ENCODE assay signal across 1 cellular context in the genomic region with DNA sequence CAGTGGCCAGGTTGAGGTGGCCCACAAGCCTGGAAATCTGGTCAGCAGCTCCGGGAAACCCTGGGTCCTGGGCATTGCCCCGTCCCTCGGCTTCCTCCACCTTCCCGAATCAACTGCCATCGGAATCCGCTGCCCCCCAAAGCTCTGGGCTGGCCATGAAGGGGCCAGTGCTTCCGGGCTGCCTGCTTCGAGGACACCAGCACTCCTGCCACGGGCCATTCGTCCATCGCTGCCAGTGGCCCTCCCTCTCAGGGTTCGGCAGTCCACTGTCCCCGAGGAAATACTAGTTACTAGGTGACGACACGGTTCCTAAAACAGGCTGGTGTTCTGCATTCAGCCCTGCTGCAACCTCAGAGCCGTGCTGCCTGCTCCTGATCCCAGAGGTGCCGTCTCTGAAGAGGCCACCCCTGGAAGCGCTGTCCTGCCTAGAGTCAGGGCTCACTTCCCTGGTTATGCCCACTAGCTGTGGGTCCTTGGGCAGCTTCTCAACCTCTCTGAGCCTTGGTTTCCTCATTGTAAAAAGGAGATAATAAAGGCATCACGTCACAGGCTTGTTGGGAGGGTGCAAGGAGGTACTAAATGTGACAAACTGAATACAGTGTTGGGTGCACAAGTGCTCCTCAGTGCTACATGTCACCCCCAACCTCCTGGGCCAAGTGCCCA.
A peak's percentile ranks its signal among the peaks of the same experiment; 100 is the strongest.
TF ChIP-seq lines count a peak whose summit lies in the region.

No MANE protein-coding gene starts in this region.

TF ChIP-seq in HepG2, 621 proteins besides CTCF, POLR2A, EP300 and RAD21:
- TF ChIP-seq ZMYM3 (CRISPR knock-in tag; IDR thresholded peaks at IDR 0.05) (peak; percentile 47; the same call in 1 of the 2 replicates), EHMT2 (IDR thresholded peaks at IDR 0.05; ENCODE audit: borderline replicate concordance, low read depth, low read length) (no peak), TBX2 (CRISPR knock-in tag; IDR thresholded peaks at IDR 0.05; ENCODE audit: borderline replicate concordance) (0 out of 2 replicates have a peak, but pooled peaks have one; percentile 14), AGO1 (IDR thresholded peaks at IDR 0.05; ENCODE audit: low read depth, low read length, poor library complexity, severe bottlenecking) (peak; percentile 27), SETDB1 (CRISPR knock-in tag; IDR thresholded peaks at IDR 0.05; ENCODE audit: borderline replicate concordance) (no peak), ZNF768 (CRISPR knock-in tag; IDR thresholded peaks at IDR 0.05) (peak; percentile 92)
- TF ChIP-seq, protein P1, sequence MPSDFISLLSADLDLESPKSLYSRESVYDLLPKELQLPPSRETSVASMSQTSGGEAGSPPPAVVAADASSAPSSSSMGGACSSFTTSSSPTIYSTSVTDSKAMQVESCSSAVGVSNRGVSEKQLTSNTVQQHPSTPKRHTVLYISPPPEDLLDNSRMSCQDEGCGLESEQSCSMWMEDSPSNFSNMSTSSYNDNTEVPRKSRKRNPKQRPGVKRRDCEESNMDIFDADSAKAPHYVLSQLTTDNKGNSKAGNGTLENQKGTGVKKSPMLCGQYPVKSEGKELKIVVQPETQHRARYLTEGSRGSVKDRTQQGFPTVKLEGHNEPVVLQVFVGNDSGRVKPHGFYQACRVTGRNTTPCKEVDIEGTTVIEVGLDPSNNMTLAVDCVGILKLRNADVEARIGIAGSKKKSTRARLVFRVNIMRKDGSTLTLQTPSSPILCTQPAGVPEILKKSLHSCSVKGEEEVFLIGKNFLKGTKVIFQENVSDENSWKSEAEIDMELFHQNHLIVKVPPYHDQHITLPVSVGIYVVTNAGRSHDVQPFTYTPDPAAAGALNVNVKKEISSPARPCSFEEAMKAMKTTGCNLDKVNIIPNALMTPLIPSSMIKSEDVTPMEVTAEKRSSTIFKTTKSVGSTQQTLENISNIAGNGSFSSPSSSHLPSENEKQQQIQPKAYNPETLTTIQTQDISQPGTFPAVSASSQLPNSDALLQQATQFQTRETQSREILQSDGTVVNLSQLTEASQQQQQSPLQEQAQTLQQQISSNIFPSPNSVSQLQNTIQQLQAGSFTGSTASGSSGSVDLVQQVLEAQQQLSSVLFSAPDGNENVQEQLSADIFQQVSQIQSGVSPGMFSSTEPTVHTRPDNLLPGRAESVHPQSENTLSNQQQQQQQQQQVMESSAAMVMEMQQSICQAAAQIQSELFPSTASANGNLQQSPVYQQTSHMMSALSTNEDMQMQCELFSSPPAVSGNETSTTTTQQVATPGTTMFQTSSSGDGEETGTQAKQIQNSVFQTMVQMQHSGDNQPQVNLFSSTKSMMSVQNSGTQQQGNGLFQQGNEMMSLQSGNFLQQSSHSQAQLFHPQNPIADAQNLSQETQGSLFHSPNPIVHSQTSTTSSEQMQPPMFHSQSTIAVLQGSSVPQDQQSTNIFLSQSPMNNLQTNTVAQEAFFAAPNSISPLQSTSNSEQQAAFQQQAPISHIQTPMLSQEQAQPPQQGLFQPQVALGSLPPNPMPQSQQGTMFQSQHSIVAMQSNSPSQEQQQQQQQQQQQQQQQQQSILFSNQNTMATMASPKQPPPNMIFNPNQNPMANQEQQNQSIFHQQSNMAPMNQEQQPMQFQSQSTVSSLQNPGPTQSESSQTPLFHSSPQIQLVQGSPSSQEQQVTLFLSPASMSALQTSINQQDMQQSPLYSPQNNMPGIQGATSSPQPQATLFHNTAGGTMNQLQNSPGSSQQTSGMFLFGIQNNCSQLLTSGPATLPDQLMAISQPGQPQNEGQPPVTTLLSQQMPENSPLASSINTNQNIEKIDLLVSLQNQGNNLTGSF (CRISPR knock-in tag; IDR thresholded peaks at IDR 0.05), result no peak
- TF ChIP-seq, protein P2, sequence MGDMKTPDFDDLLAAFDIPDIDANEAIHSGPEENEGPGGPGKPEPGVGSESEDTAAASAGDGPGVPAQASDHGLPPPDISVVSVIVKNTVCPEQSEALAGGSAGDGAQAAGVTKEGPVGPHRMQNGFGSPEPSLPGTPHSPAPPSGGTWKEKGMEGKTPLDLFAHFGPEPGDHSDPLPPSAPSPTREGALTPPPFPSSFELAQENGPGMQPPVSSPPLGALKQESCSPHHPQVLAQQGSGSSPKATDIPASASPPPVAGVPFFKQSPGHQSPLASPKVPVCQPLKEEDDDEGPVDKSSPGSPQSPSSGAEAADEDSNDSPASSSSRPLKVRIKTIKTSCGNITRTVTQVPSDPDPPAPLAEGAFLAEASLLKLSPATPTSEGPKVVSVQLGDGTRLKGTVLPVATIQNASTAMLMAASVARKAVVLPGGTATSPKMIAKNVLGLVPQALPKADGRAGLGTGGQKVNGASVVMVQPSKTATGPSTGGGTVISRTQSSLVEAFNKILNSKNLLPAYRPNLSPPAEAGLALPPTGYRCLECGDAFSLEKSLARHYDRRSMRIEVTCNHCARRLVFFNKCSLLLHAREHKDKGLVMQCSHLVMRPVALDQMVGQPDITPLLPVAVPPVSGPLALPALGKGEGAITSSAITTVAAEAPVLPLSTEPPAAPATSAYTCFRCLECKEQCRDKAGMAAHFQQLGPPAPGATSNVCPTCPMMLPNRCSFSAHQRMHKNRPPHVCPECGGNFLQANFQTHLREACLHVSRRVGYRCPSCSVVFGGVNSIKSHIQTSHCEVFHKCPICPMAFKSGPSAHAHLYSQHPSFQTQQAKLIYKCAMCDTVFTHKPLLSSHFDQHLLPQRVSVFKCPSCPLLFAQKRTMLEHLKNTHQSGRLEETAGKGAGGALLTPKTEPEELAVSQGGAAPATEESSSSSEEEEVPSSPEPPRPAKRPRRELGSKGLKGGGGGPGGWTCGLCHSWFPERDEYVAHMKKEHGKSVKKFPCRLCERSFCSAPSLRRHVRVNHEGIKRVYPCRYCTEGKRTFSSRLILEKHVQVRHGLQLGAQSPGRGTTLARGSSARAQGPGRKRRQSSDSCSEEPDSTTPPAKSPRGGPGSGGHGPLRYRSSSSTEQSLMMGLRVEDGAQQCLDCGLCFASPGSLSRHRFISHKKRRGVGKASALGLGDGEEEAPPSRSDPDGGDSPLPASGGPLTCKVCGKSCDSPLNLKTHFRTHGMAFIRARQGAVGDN (CRISPR knock-in tag; IDR thresholded peaks at IDR 0.05), result peak; percentile 35
- TF ChIP-seq, protein P3, sequence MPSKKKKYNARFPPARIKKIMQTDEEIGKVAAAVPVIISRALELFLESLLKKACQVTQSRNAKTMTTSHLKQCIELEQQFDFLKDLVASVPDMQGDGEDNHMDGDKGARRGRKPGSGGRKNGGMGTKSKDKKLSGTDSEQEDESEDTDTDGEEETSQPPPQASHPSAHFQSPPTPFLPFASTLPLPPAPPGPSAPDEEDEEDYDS (CRISPR knock-in tag; IDR thresholded peaks at IDR 0.05), result no peak
- TF ChIP-seq, protein P4, sequence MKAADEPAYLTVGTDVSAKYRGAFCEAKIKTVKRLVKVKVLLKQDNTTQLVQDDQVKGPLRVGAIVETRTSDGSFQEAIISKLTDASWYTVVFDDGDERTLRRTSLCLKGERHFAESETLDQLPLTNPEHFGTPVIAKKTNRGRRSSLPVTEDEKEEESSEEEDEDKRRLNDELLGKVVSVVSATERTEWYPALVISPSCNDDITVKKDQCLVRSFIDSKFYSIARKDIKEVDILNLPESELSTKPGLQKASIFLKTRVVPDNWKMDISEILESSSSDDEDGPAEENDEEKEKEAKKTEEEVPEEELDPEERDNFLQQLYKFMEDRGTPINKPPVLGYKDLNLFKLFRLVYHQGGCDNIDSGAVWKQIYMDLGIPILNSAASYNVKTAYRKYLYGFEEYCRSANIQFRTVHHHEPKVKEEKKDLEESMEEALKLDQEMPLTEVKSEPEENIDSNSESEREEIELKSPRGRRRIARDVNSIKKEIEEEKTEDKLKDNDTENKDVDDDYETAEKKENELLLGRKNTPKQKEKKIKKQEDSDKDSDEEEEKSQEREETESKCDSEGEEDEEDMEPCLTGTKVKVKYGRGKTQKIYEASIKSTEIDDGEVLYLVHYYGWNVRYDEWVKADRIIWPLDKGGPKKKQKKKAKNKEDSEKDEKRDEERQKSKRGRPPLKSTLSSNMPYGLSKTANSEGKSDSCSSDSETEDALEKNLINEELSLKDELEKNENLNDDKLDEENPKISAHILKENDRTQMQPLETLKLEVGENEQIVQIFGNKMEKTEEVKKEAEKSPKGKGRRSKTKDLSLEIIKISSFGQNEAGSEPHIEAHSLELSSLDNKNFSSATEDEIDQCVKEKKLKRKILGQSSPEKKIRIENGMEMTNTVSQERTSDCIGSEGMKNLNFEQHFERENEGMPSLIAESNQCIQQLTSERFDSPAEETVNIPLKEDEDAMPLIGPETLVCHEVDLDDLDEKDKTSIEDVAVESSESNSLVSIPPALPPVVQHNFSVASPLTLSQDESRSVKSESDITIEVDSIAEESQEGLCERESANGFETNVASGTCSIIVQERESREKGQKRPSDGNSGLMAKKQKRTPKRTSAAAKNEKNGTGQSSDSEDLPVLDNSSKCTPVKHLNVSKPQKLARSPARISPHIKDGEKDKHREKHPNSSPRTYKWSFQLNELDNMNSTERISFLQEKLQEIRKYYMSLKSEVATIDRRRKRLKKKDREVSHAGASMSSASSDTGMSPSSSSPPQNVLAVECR (CRISPR knock-in tag; IDR thresholded peaks at IDR 0.05; ENCODE audit: borderline replicate concordance), result 0 out of 2 replicates have a peak, but pooled peaks have one; percentile 24
- TF ChIP-seq, protein P5, sequence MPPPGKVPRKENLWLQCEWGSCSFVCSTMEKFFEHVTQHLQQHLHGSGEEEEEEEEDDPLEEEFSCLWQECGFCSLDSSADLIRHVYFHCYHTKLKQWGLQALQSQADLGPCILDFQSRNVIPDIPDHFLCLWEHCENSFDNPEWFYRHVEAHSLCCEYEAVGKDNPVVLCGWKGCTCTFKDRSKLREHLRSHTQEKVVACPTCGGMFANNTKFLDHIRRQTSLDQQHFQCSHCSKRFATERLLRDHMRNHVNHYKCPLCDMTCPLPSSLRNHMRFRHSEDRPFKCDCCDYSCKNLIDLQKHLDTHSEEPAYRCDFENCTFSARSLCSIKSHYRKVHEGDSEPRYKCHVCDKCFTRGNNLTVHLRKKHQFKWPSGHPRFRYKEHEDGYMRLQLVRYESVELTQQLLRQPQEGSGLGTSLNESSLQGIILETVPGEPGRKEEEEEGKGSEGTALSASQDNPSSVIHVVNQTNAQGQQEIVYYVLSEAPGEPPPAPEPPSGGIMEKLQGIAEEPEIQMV (CRISPR knock-in tag; IDR thresholded peaks at IDR 0.05; ENCODE audit: low read depth), result no peak
